21 cellular contexts compared by ENCODE assay signal in the genomic region with DNA sequence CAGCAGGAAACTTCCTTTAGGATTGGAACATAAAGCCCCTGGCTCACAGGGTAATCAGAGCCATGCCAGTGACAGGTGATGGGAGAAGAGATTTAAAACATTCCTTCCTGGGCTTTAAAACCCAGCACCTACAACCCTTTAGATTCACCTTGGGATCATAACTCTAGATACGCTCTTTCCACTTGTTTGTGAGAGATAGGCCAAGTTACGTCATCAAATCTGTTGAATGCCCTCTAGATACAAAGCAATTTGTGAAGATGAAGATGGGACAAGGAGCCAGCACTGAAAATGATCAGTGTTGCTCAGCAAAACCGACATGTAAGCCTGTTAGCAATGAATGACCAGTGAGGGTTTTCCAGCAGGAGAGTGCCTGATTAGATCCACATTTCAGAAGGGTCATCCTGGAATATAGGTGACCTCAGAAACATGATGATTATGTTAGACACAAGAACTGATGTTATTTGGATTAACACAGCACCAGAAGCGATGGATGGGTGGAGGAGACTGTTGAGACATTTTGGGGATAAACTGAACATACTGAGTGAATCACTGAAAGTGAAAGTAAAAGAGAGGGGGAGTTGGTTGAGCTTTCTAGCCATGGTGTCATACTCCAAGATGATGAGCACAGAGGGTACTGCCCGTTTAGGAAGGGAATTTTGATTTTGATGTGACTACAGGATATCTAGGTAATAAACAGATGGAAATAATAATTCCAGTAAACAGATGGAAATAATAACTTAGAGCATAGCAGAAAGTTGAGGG.
DNase-seq lines count a peak whose midpoint lies in the region; ATAC-seq lines count a peak whose summit lies in the region.
"Had no signal": no experiment of that assay in that cellular context is flagged by ENCODE, and none has a peak within 500 bp of the region (broad histone marks: within the 10 kb centered on the region; RNA-seq: fewer than 3 reads in every experiment).

No MANE protein-coding gene starts in this region.

- H3K27me3 ChIP-seq in CD4-positive, alpha-beta memory T cell (ENCODE audit: insufficient read depth, low read length), result no peaks in the 10 kb centered on the region
- H3K27me3 ChIP-seq: gastrocnemius medialis, uterus had no signal

- H3K4me1 Mint-ChIP-seq in CD4-positive, alpha-beta memory T cell, result peaks cover 6 to 10% (median 8%) of the 10 kb centered on the region in 4 donors
- H3K4me1 Mint-ChIP-seq in activated T-helper 2 cell treated with anti-CD3 and anti-CD28 coated beads, Interferon-gamma antibody, Interleukin-2, Interleukin-4, amounts not matched to agents 10 μg/mL and 5 μg/mL and 100 μg/mL, durations not matched to agents 14 hours and 24 hours and 36 hours (ENCODE audit: low read depth), result peaks cover 6% of the 10 kb centered on the region

- H3K36me3 ChIP-seq in CD4-positive, alpha-beta memory T cell (ENCODE audit: insufficient read depth, low read length), result no peaks in the 10 kb centered on the region
- H3K36me3 ChIP-seq: gastrocnemius medialis, uterus had no signal

- H3K9me3 ChIP-seq in CD4-positive, alpha-beta memory T cell (ENCODE audit: control insufficient read depth in 1 of 2, low read length in 2 of 2), result no peaks in the 10 kb centered on the region
- H3K9me3 ChIP-seq: gastrocnemius medialis, uterus had no signal

- no peaks in the 10 kb centered on the region for H3K4me1 ChIP-seq in CD4-positive, alpha-beta memory T cell (ENCODE audit: insufficient read depth, low read length)
- H3K4me1 ChIP-seq: gastrocnemius medialis, uterus had no signal

- POLR2A ChIA-PET in CD4-positive, alpha-beta memory T cell (lab: Charles Lee; ENCODE audit: partially characterized antibody), result no interaction called here

- no peak for ATAC-seq in HG03139 (IDR thresholded peaks at IDR 0.05; ENCODE audit: unreplicated experiment)
- ATAC-seq: activated T-cell treated with anti-CD3 and anti-CD28 coated beads, Interleukin-2, amount 50 U/mL, for 72 hours; gastrocnemius medialis; left ventricle myocardium superior had no signal

- H3K36me3 Mint-ChIP-seq in CD4-positive, alpha-beta memory T cell, result no peaks in the 10 kb centered on the region
- no peaks in the 10 kb centered on the region for H3K36me3 Mint-ChIP-seq in activated T-helper 2 cell treated with anti-CD3 and anti-CD28 coated beads, Interferon-gamma antibody, Interleukin-2, Interleukin-4, amounts not matched to agents 10 μg/mL and 5 μg/mL and 100 μg/mL, durations not matched to agents 14 hours and 24 hours and 36 hours (ENCODE audit: low read depth)
- H3K36me3 Mint-ChIP-seq: CD4-positive, CD25-positive, alpha-beta regulatory T cell had no signal

- CTCF ChIA-PET in CD4-positive, alpha-beta memory T cell (lab: Charles Lee; ENCODE audit: partially characterized antibody), result no interaction called here

- H3K27ac Mint-ChIP-seq in CD4-positive, alpha-beta memory T cell, result no peak overlapping the region
- no peak overlapping the region for H3K27ac Mint-ChIP-seq in activated T-helper 2 cell treated with anti-CD3 and anti-CD28 coated beads, Interferon-gamma antibody, Interleukin-2, Interleukin-4, amounts not matched to agents 10 μg/mL and 5 μg/mL and 100 μg/mL, durations not matched to agents 14 hours and 24 hours and 36 hours
- H3K27ac Mint-ChIP-seq: activated T-cell treated with anti-CD3 and anti-CD28 coated beads, Interleukin-2, amount 50 U/mL, for 72 hours; CD4-positive, CD25-positive, alpha-beta regulatory T cell had no signal

- no peak overlapping the region for H3K27ac ChIP-seq in CD4-positive, alpha-beta memory T cell (ENCODE audit: low read depth, low read length)
- H3K27ac ChIP-seq: gastrocnemius medialis, HL-60, uterus had no signal

- no peaks in the 10 kb centered on the region for H3K9me3 Mint-ChIP-seq in CD4-positive, alpha-beta memory T cell
- no peaks in the 10 kb centered on the region for H3K9me3 Mint-ChIP-seq in activated T-helper 2 cell treated with anti-CD3 and anti-CD28 coated beads, Interferon-gamma antibody, Interleukin-2, Interleukin-4, amounts not matched to agents 10 μg/mL and 5 μg/mL and 100 μg/mL, durations not matched to agents 14 hours and 24 hours and 36 hours
- H3K9me3 Mint-ChIP-seq: activated T-cell treated with anti-CD3 and anti-CD28 coated beads, Interleukin-2, amount 50 U/mL, for 72 hours had no signal

- DNase-seq in CD4-positive, alpha-beta memory T cell, result no peak
- peak; percentile 3 for DNase-seq in GM04504 (ENCODE audit: low read depth)
- peak; percentile 36 for DNase-seq in OCI-M1 (lab: John Stamatoyannopoulos, UW)
- peak; percentile 12 for DNase-seq in fibroblast of peridontal ligament (ENCODE audit: extremely low read depth)
- no peak for DNase-seq in activated T-helper 2 cell treated with anti-CD3 and anti-CD28 coated beads, Interferon-gamma antibody, Interleukin-2, Interleukin-4, amounts not matched to agents 10 μg/mL and 5 μg/mL and 100 μg/mL, durations not matched to agents 14 hours and 24 hours and 36 hours (ENCODE audit: low spot score)
- no peak for DNase-seq in NCI-H187 (lab: John Stamatoyannopoulos, UW)
- no peak for DNase-seq in activated CD8-positive, alpha-beta memory T cell treated with anti-CD3 and anti-CD28 coated beads for 24 hours
- DNase-seq: activated naive CD4-positive, alpha-beta T cell treated with anti-CD3 and anti-CD28 coated beads, Interleukin-2, amount 50 U/mL, for 16 hours; activated T-cell treated with anti-CD3 and anti-CD28 coated beads, Interleukin-2, amount 50 U/mL, for 72 hours; CD4-positive, CD25-positive, alpha-beta regulatory T cell; DMS53; erythroblast; gastrocnemius medialis; hippocampal formation; left ventricle myocardium superior; NCI-H1436; NCI-H524; SW 1271; uterus had no signal

- no peak overlapping the region for H3K4me3 ChIP-seq in CD4-positive, alpha-beta memory T cell (ENCODE audit: low read length in 2 of 2)
- H3K4me3 ChIP-seq: gastrocnemius medialis, uterus had no signal

- H3K4me3 Mint-ChIP-seq in CD4-positive, alpha-beta memory T cell, result peak overlapping the region in 6 of 8 donors; percentile 8 to 68 (median 37)
- no peak overlapping the region for H3K4me3 Mint-ChIP-seq in activated T-helper 2 cell treated with anti-CD3 and anti-CD28 coated beads, Interferon-gamma antibody, Interleukin-2, Interleukin-4, amounts not matched to agents 10 μg/mL and 5 μg/mL and 100 μg/mL, durations not matched to agents 14 hours and 24 hours and 36 hours (ENCODE audit: low read depth)
- H3K4me3 Mint-ChIP-seq: activated T-cell treated with anti-CD3 and anti-CD28 coated beads, Interleukin-2, amount 50 U/mL, for 72 hours; CD4-positive, CD25-positive, alpha-beta regulatory T cell had no signal

- H3K27me3 Mint-ChIP-seq in CD4-positive, alpha-beta memory T cell, result peaks cover 0 to 4% of the 10 kb centered on the region in 2 donors
- peaks cover 1% of the 10 kb centered on the region for H3K27me3 Mint-ChIP-seq in activated T-helper 2 cell treated with anti-CD3 and anti-CD28 coated beads, Interferon-gamma antibody, Interleukin-2, Interleukin-4, amounts not matched to agents 10 μg/mL and 5 μg/mL and 100 μg/mL, durations not matched to agents 14 hours and 24 hours and 36 hours (ENCODE audit: low read depth)
- H3K27me3 Mint-ChIP-seq: CD4-positive, CD25-positive, alpha-beta regulatory T cell had no signal

- intact Hi-C loops in CD4-positive, alpha-beta memory T cell (cut with micrococcal nuclease), result no loop called here
- intact Hi-C loops in activated T-helper 2 cell treated with anti-CD3 and anti-CD28 coated beads, Interferon-gamma antibody, Interleukin-2, Interleukin-4, amounts not matched to agents 10 μg/mL and 5 μg/mL and 100 μg/mL, durations not matched to agents 14 hours and 24 hours and 36 hours (cut with micrococcal nuclease), result no loop called here

Comparison
In these comparisons a context has a peak if more than half of its experiments do, and no peak if none do; other contexts are left out.
1. DNase-seq: peak in GM04504 (single experiment), OCI-M1 (single experiment) and fibroblast of peridontal ligament (single experiment); none in CD4-positive, alpha-beta memory T cell (0 of 5), activated T-helper 2 cell treated with anti-CD3 and anti-CD28 coated beads, Interferon-gamma antibody, Interleukin-2, Interleukin-4, amounts not matched to agents 10 μg/mL and 5 μg/mL and 100 μg/mL, durations not matched to agents 14 hours and 24 hours and 36 hours (single experiment), NCI-H187 (0 of 2) and activated CD8-positive, alpha-beta memory T cell treated with anti-CD3 and anti-CD28 coated beads for 24 hours (single experiment).